ENCODE assay signal across 13 cellular contexts in the genomic region with DNA sequence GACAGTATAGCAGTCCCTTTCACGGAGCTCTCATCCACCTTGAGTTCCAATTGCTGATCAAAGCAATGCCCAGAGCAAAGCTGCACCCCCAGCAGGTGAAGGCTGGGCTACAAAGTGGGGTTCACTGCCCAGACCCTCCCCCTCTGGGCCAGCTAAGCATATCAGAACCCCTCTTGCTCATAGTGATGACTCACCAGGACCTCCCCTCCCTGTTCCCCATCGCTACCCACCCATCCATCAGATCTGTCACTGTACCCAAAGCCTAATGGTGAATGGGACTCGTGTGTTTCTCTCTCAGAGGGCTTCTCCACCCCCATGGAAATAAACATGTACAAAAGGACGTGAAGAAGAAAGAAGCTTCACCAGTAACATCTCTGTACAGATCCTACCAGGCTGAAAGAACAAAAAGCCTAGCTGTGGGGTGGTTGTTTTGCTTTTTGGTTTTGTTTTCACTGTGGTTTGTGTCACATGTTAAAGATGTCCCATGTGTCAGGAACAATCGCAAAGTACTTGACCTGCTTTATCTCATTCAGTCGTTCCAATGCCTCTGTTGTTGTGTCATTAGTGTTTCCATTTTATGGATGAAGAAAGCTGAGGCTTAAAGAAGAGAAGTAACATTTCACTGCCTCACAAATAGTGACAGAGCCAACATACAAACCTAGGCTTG.
DNase-seq lines count a peak whose midpoint lies in the region; ATAC-seq lines count a peak whose summit lies in the region.
"Had no signal": no experiment of that assay in that cellular context is flagged by ENCODE, and none has a peak within 500 bp of the region (broad histone marks: within the 10 kb centered on the region; RNA-seq: fewer than 3 reads in every experiment).

No MANE protein-coding gene starts in this region.

- H3K27me3 Mint-ChIP-seq in activated T-cell treated with anti-CD3 and anti-CD28 coated beads, Interleukin-2, amount 50 U/mL, for 24 hours: peaks cover 3% of the 10 kb centered on the region
- H3K27me3 Mint-ChIP-seq in activated T-helper 1 cell treated with anti-CD3 and anti-CD28 coated beads, Interleukin-12 subunit alpha, Interleukin-12 subunit beta, Interleukin-2, Interleukin-4 antibody, amounts not matched to agents 30 ng/mL and 10 ng/mL and 1 ng/mL, durations not matched to agents 14 hours and 24 hours and 36 hours (ENCODE audit: insufficient read depth): peaks cover 16% of the 10 kb centered on the region
- H3K27me3 Mint-ChIP-seq in stimulated activated naive B cell treated with anti-CD40 and anti-IgM and Interleukin-4, amounts not matched to agents 10 μg/mL and 1 μg/mL and 100 μg/mL, for 72 hours: no peaks in the 10 kb centered on the region

- intact Hi-C loops in activated T-helper 1 cell treated with anti-CD3 and anti-CD28 coated beads, Interleukin-12 subunit alpha, Interleukin-12 subunit beta, Interleukin-2, Interleukin-4 antibody, amounts not matched to agents 30 ng/mL and 10 ng/mL and 1 ng/mL, durations not matched to agents 14 hours and 24 hours and 36 hours (cut with micrococcal nuclease): loop anchor here (1.0 to 10.0 kb wide), 5 partner anchors 25 to 611 kb away; a partner anchor contains a TSS

- H3K4me1 Mint-ChIP-seq in activated T-cell treated with anti-CD3 and anti-CD28 coated beads, Interleukin-2, amount 50 U/mL, for 24 hours (ENCODE audit: low read depth): peaks cover 67% of the 10 kb centered on the region
- peaks cover 72% of the 10 kb centered on the region for H3K4me1 Mint-ChIP-seq in activated T-helper 1 cell treated with anti-CD3 and anti-CD28 coated beads, Interleukin-12 subunit alpha, Interleukin-12 subunit beta, Interleukin-2, Interleukin-4 antibody, amounts not matched to agents 30 ng/mL and 10 ng/mL and 1 ng/mL, durations not matched to agents 14 hours and 24 hours and 36 hours (ENCODE audit: low read depth)
- peaks cover 62 to 95% of the 10 kb centered on the region in 2 donors for H3K4me1 Mint-ChIP-seq in stimulated activated naive B cell treated with anti-CD40 and anti-IgM and Interleukin-4, amounts not matched to agents 10 μg/mL and 1 μg/mL and 100 μg/mL, for 72 hours

- H3K9me3 Mint-ChIP-seq in activated T-cell treated with anti-CD3 and anti-CD28 coated beads, Interleukin-2, amount 50 U/mL, for 24 hours: no peaks in the 10 kb centered on the region
- no peaks in the 10 kb centered on the region for H3K9me3 Mint-ChIP-seq in activated T-helper 1 cell treated with anti-CD3 and anti-CD28 coated beads, Interleukin-12 subunit alpha, Interleukin-12 subunit beta, Interleukin-2, Interleukin-4 antibody, amounts not matched to agents 30 ng/mL and 10 ng/mL and 1 ng/mL, durations not matched to agents 14 hours and 24 hours and 36 hours
- H3K9me3 Mint-ChIP-seq in stimulated activated naive B cell treated with anti-CD40 and anti-IgM and Interleukin-4, amounts not matched to agents 10 μg/mL and 1 μg/mL and 100 μg/mL, for 72 hours: no peaks in the 10 kb centered on the region
- H3K9me3 Mint-ChIP-seq: neural crest cell had no signal

- peak overlapping the region; percentile 64 for H3K4me3 Mint-ChIP-seq in activated T-cell treated with anti-CD3 and anti-CD28 coated beads, Interleukin-2, amount 50 U/mL, for 24 hours
- H3K4me3 Mint-ChIP-seq in activated T-helper 1 cell treated with anti-CD3 and anti-CD28 coated beads, Interleukin-12 subunit alpha, Interleukin-12 subunit beta, Interleukin-2, Interleukin-4 antibody, amounts not matched to agents 30 ng/mL and 10 ng/mL and 1 ng/mL, durations not matched to agents 14 hours and 24 hours and 36 hours: peak overlapping the region; percentile 71
- H3K4me3 Mint-ChIP-seq in stimulated activated naive B cell treated with anti-CD40 and anti-IgM and Interleukin-4, amounts not matched to agents 10 μg/mL and 1 μg/mL and 100 μg/mL, for 72 hours: peak overlapping the region; percentile 46 to 54
- H3K4me3 Mint-ChIP-seq: neural crest cell had no signal

- peak; percentile 48 for DNase-seq in activated T-cell treated with anti-CD3 and anti-CD28 coated beads, Interleukin-2, amount 50 U/mL, for 24 hours
- DNase-seq in activated T-cell treated with anti-CD3 and anti-CD28 coated beads for 4 hours: no peak
- peak; percentile 31 for DNase-seq in activated T-helper 1 cell treated with anti-CD3 and anti-CD28 coated beads, Interleukin-12 subunit alpha, Interleukin-12 subunit beta, Interleukin-2, Interleukin-4 antibody, amounts not matched to agents 30 ng/mL and 10 ng/mL and 1 ng/mL, durations not matched to agents 14 hours and 24 hours and 36 hours (ENCODE audit: low spot score)
- no peak for DNase-seq in stimulated activated naive B cell treated with anti-CD40 and anti-IgM and Interleukin-4, amounts not matched to agents 10 μg/mL and 1 μg/mL and 100 μg/mL, for 72 hours
- no peak for DNase-seq in NCI-H2227 (lab: John Stamatoyannopoulos, UW; ENCODE audit: unreplicated experiment)
- no peak for DNase-seq in NCI-H146 treated with DMSO at 0.1 percent for 48 hours (lab: John Stamatoyannopoulos, UW; ENCODE audit: unreplicated experiment)
- no peak for DNase-seq in NCI-H2196 (lab: John Stamatoyannopoulos, UW; ENCODE audit: unreplicated experiment)
- DNase-seq: ACHN; KG1; stimulated activated CD4-positive, alpha-beta T cell treated with anti-CD3 and anti-CD28 coated beads, Interleukin-2, amount 100 ng/mL, for 48 hours; T1000 had no signal

- peak overlapping the region; percentile 87 for H3K27ac Mint-ChIP-seq in activated T-cell treated with anti-CD3 and anti-CD28 coated beads, Interleukin-2, amount 50 U/mL, for 24 hours
- peak overlapping the region; percentile 82 for H3K27ac Mint-ChIP-seq in activated T-helper 1 cell treated with anti-CD3 and anti-CD28 coated beads, Interleukin-12 subunit alpha, Interleukin-12 subunit beta, Interleukin-2, Interleukin-4 antibody, amounts not matched to agents 30 ng/mL and 10 ng/mL and 1 ng/mL, durations not matched to agents 14 hours and 24 hours and 36 hours
- peak overlapping the region; percentile 94 for H3K27ac Mint-ChIP-seq in stimulated activated naive B cell treated with anti-CD40 and anti-IgM and Interleukin-4, amounts not matched to agents 10 μg/mL and 1 μg/mL and 100 μg/mL, for 72 hours

- no peaks in the 10 kb centered on the region for H3K36me3 Mint-ChIP-seq in activated T-cell treated with anti-CD3 and anti-CD28 coated beads, Interleukin-2, amount 50 U/mL, for 24 hours (ENCODE audit: low read depth)
- H3K36me3 Mint-ChIP-seq in activated T-helper 1 cell treated with anti-CD3 and anti-CD28 coated beads, Interleukin-12 subunit alpha, Interleukin-12 subunit beta, Interleukin-2, Interleukin-4 antibody, amounts not matched to agents 30 ng/mL and 10 ng/mL and 1 ng/mL, durations not matched to agents 14 hours and 24 hours and 36 hours (ENCODE audit: low read depth): no peaks in the 10 kb centered on the region
- H3K36me3 Mint-ChIP-seq in stimulated activated naive B cell treated with anti-CD40 and anti-IgM and Interleukin-4, amounts not matched to agents 10 μg/mL and 1 μg/mL and 100 μg/mL, for 72 hours: peaks cover 3 to 12% of the 10 kb centered on the region in 2 donors

- ATAC-seq in HG02973 (IDR thresholded peaks at IDR 0.05; ENCODE audit: unreplicated experiment): peak; percentile 49
- ATAC-seq in stimulated activated naive B cell treated with anti-CD40 and anti-IgM and Interleukin-4, amounts not matched to agents 10 μg/mL and 1 μg/mL and 100 μg/mL, for 72 hours (replicated peaks): peak; percentile 45 to 53

Comparison
In these comparisons a context has a peak if more than half of its experiments do, and no peak if none do; other contexts are left out.
1. DNase-seq: peak in activated T-cell treated with anti-CD3 and anti-CD28 coated beads, Interleukin-2, amount 50 U/mL, for 24 hours (single experiment) and activated T-helper 1 cell treated with anti-CD3 and anti-CD28 coated beads, Interleukin-12 subunit alpha, Interleukin-12 subunit beta, Interleukin-2, Interleukin-4 antibody, amounts not matched to agents 30 ng/mL and 10 ng/mL and 1 ng/mL, durations not matched to agents 14 hours and 24 hours and 36 hours (single experiment); none in activated T-cell treated with anti-CD3 and anti-CD28 coated beads for 4 hours (single experiment), stimulated activated naive B cell treated with anti-CD40 and anti-IgM and Interleukin-4, amounts not matched to agents 10 μg/mL and 1 μg/mL and 100 μg/mL, for 72 hours (single experiment), NCI-H2227 (single experiment), NCI-H146 treated with DMSO at 0.1 percent for 48 hours (single experiment) and NCI-H2196 (single experiment).
2. Peak in every context shown above with its lines, with median percentiles within 50 percentile points of each other: H3K27ac Mint-ChIP-seq and H3K4me3 Mint-ChIP-seq.